23 cellular contexts compared by ENCODE assay signal in the genomic region with DNA sequence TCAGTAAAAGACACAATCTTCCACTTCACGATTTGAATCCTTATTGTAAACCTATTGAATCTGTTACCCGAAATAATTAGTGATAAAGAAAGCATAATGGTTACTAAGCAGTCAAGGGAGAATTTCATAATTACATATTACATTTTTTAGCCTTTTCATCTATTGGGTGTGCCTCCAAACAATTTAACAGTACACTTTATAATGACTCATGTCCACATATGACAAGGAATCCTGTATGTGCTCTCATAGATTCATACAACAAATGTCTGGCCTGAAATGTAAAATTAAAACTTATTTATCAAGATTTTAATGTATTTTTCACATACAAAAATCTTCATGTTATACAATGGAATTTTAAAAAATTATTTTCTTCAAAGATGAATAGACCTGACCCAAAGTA. TPM values are rescaled to one million over a fixed set of nuclear protein-coding genes. Genes with fewer than 3 reads are reported as not detected.
DNase-seq lines count a peak whose midpoint lies in the region; ATAC-seq and TF ChIP-seq lines count a peak whose summit lies in the region.
"Had no signal": no experiment of that assay in that cellular context is flagged by ENCODE, and none has a peak within 500 bp of the region (broad histone marks: within the 10 kb centered on the region; RNA-seq: fewer than 3 reads in every experiment).

No MANE protein-coding gene starts in this region.

- peaks cover 90% of the 10 kb centered on the region for H3K79me2 ChIP-seq in mammary epithelial cell (ENCODE audit: insufficient read depth, low read length)

- DNase-seq in HPDE6-E6E7 (ENCODE audit: extremely low spot score): peak; percentile 14
- DNase-seq in mammary epithelial cell: peak; percentile 47
- DNase-seq in foreskin keratinocyte: peak; percentile 10 to 47
- DNase-seq in upper lobe of left lung: no peak
- DNase-seq in SKM-1 treated with dmso at 0.1 percent for 144 hours (lab: John Stamatoyannopoulos, UW; ENCODE audit: unreplicated experiment): no peak
- DNase-seq in HEK293T (ENCODE audit: extremely low spot score): no peak
- DNase-seq: activated B cell treated with CpG ODN at 0.5 μM for 24 hours; activated CD4-positive, alpha-beta T cell treated with anti-CD3 and anti-CD28 coated beads, Interleukin-2, amount 50 U/mL, for 4 hours; activated naive CD4-positive, alpha-beta T cell treated with Interleukin-2 at 50 U/mL for 16 hours; DMS79; esophagus squamous epithelium; GF-D8; left ventricle myocardium inferior; mesendoderm; NCI-H146; stimulated activated CD4-positive, alpha-beta T cell treated with anti-CD3 and anti-CD28 coated beads, Interleukin-1b, Interleukin-23, amount 100 ng/mL, for 48 hours; stimulated activated naive CD8-positive, alpha-beta T cell treated with anti-CD3 and anti-CD28 coated beads, Interleukin-15, amount 100 ng/mL, for 72 hours; T-cell had no signal

- no peak overlapping the region for H3K4me3 ChIP-seq in mammary epithelial cell (replicated peaks in 1 of 3; ENCODE audit: insufficient read depth in 1 of 3, low read depth in 2 of 3, low read length in 3 of 3)
- H3K4me3 ChIP-seq in upper lobe of left lung: no peak overlapping the region
- H3K4me3 ChIP-seq: BLaER1, esophagus squamous epithelium, left ventricle myocardium inferior, SJSA1 had no signal

- in situ Hi-C loops in mammary epithelial cell (cut with MboI; ENCODE audit: low sequenced_read_pairs in 2 of 2): no loop called here

- POLR2A ChIA-PET in HEK293T (lab: Yijun Ruan, JAX): no interaction called here

- BruUV-seq in mammary epithelial cell (replicated peaks; lab: Mats Ljungman, UMichigan): no TSS peak

- no peaks in the 10 kb centered on the region for H3K27me3 ChIP-seq in mammary epithelial cell (ENCODE audit: insufficient read depth, low read length)
- H3K27me3 ChIP-seq in foreskin keratinocyte: no peaks in the 10 kb centered on the region
- no peaks in the 10 kb centered on the region for H3K27me3 ChIP-seq in upper lobe of left lung
- H3K27me3 ChIP-seq: BLaER1, esophagus squamous epithelium, SJSA1 had no signal

- TF ChIP-seq CTCF in mammary epithelial cell (conservative IDR thresholded peaks at IDR 0.05 in 1 of 2, IDR thresholded peaks at IDR 0.05 in 1 of 2; ENCODE audit: extremely low read depth in 1 of 2, insufficient read depth in 1 of 2, low read depth in 1 of 2, low read length in 2 of 2) (no peak), foreskin keratinocyte (conservative IDR thresholded peaks at IDR 0.05) (no peak), upper lobe of left lung (IDR thresholded peaks at IDR 0.05) (no peak)

- peak overlapping the region; percentile 69 for H3K27ac ChIP-seq in mammary epithelial cell (ENCODE audit: insufficient read depth, low read depth, low read length)
- no peak overlapping the region for H3K27ac ChIP-seq in foreskin keratinocyte
- H3K27ac ChIP-seq in upper lobe of left lung: peak overlapping the region in 3 of 4 donors; percentile 36 to 70 (median 55)
- H3K27ac ChIP-seq: BLaER1, esophagus squamous epithelium, left ventricle myocardium inferior, parathyroid adenoma, SJSA1, thoracic aorta had no signal

- H3K36me3 ChIP-seq in mammary epithelial cell (ENCODE audit: insufficient read depth, low read length) (no peaks in the 10 kb centered on the region), upper lobe of left lung (no peaks in the 10 kb centered on the region)
- H3K36me3 ChIP-seq: esophagus squamous epithelium, left ventricle myocardium inferior, SJSA1, thoracic aorta had no signal

- H3K9ac ChIP-seq in mammary epithelial cell (ENCODE audit: insufficient read depth, low read length): no peak overlapping the region
- H3K9ac ChIP-seq: BLaER1, parathyroid adenoma had no signal

- H3K4me1 ChIP-seq in mammary epithelial cell (ENCODE audit: insufficient read depth, low read length) (peaks cover 36% of the 10 kb centered on the region), foreskin keratinocyte (peaks cover 5% of the 10 kb centered on the region), upper lobe of left lung (peaks cover 18 to 29% (median 26%) of the 10 kb centered on the region in 4 donors)
- H3K4me1 ChIP-seq: BLaER1, parathyroid adenoma had no signal

- intact Hi-C loops in mammary epithelial cell (cut with micrococcal nuclease): no loop called here

- no peak for TF ChIP-seq EP300 in upper lobe of left lung (IDR thresholded peaks at IDR 0.05)

- TF ChIP-seq POLR2A in upper lobe of left lung (IDR thresholded peaks at IDR 0.05): no peak

- 82% methylated on average over 2 of the region's 2 CpGs for WGBS in mammary epithelial cell (ENCODE audit: low coverage, missing lambda C conversion rate)
- WGBS in upper lobe of left lung, 2 donors: 83 to 86% methylated on average over 2 of the region's 2 CpGs

- no peaks in the 10 kb centered on the region for H3K9me3 ChIP-seq in mammary epithelial cell (replicated peaks; ENCODE audit: insufficient read depth, low read length)
- H3K9me3 ChIP-seq in upper lobe of left lung: no peaks in the 10 kb centered on the region
- H3K9me3 ChIP-seq: BLaER1, esophagus squamous epithelium, left ventricle myocardium inferior, SJSA1, thoracic aorta had no signal

- peak overlapping the region; percentile 61 for H3K4me2 ChIP-seq in mammary epithelial cell (ENCODE audit: insufficient read depth, low read depth, low read length)
- H3K4me2 ChIP-seq: BLaER1 had no signal

- H2AFZ ChIP-seq in mammary epithelial cell (ENCODE audit: low read depth, low read length): no peak overlapping the region
- H2AFZ ChIP-seq: parathyroid adenoma had no signal

- no peaks in the 10 kb centered on the region for H4K20me1 ChIP-seq in mammary epithelial cell (ENCODE audit: insufficient read depth, low read length)

- CTCF ChIA-PET in mammary epithelial cell (lab: Charles Lee; ENCODE audit: low non-redundant PET) (interaction anchor here (0.7 kb wide), 1 partner anchor 41 kb away, joined by 3 read pairs; no protein-coding TSS in a partner anchor), HEK293T (lab: Yijun Ruan, JAX) (no interaction called here)

- ATAC-seq in foreskin keratinocyte (peak; percentile 67), upper lobe of left lung (ENCODE audit: low FRiP score in 2 of 2) (no peak), HG03045 (IDR thresholded peaks at IDR 0.05; ENCODE audit: unreplicated experiment) (no peak)
- ATAC-seq: stimulated activated naive CD8-positive, alpha-beta T cell treated with anti-CD3 and anti-CD28 coated beads, Interleukin-15, amount 100 ng/mL, for 72 hours; T-cell had no signal

- dilution Hi-C loops in mammary epithelial cell (cut with HindIII; ENCODE audit: low sequenced_read_pairs): no loop called here

TF ChIP-seq in HEK293T, 16 proteins besides CTCF, POLR2A, EP300 and RAD21:
- TF ChIP-seq FOXK2 (IDR thresholded peaks at IDR 0.05) (no peak), L3MBTL2 (conservative IDR thresholded peaks at IDR 0.05) (no peak), ZNF384 (IDR thresholded peaks at IDR 0.05) (no peak), ELF4 (IDR thresholded peaks at IDR 0.05) (no peak)
- TF ChIP-seq, protein P1, sequence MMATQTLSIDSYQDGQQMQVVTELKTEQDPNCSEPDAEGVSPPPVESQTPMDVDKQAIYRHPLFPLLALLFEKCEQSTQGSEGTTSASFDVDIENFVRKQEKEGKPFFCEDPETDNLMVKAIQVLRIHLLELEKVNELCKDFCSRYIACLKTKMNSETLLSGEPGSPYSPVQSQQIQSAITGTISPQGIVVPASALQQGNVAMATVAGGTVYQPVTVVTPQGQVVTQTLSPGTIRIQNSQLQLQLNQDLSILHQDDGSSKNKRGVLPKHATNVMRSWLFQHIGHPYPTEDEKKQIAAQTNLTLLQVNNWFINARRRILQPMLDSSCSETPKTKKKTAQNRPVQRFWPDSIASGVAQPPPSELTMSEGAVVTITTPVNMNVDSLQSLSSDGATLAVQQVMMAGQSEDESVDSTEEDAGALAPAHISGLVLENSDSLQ (IDR thresholded peaks at IDR 0.05): no peak

RNA-seq across cellular contexts. Expression of a gene that starts 39.4 kb away (rescaled TPM):
- total RNA-seq in mammary epithelial cell (10 to 100 TPM; 85.5 to 88.4 TPM), foreskin keratinocyte (53.3 and 60.3 TPM in 2 replicates), upper lobe of left lung (10 to 100 TPM; 28.3 to 62.0 (median 50.0) TPM)
- polyA plus RNA-seq in mammary epithelial cell (28.1 TPM), foreskin keratinocyte (20.5 and 20.9 TPM in 2 replicates)
- polyA minus RNA-seq in mammary epithelial cell: 104 TPM

Comparison
In these comparisons a context has a peak if more than half of its experiments do, and no peak if none do; other contexts are left out.
1. DNase-seq: peak in HPDE6-E6E7 (single experiment), mammary epithelial cell (single experiment) and foreskin keratinocyte (2 of 2); none in upper lobe of left lung (0 of 2), SKM-1 treated with dmso at 0.1 percent for 144 hours (single experiment) and HEK293T (single experiment).